Comparison of ENCODE assay signal across 18 cellular contexts in genomic region chr19:7971553-7972520, GRCh38. TPM values are rescaled to one million over a fixed set of nuclear protein-coding genes. Genes with fewer than 3 reads are reported as not detected.
A peak's percentile ranks its signal among the peaks of the same experiment; 100 is the strongest.
DNase-seq lines count a peak whose midpoint lies in the region; ATAC-seq, FAIRE-seq and TF ChIP-seq lines count a peak whose summit lies in the region.
"Had no signal": no experiment of that assay in that cellular context is flagged by ENCODE, and none has a peak within 500 bp of the region (broad histone marks: within the 10 kb centered on the region; RNA-seq: fewer than 3 reads in every experiment).

No MANE protein-coding gene starts in this region.

- in situ Hi-C loops in mammary epithelial cell (cut with MboI; ENCODE audit: low sequenced_read_pairs in 2 of 2), result no loop called here

- H3K4me2 ChIP-seq in mammary epithelial cell (ENCODE audit: insufficient read depth, low read depth, low read length) (no peak overlapping the region), H1 (ENCODE audit: insufficient read depth in 1 of 2, low read depth in 2 of 2, low read length in 2 of 2) (no peak overlapping the region), osteoblast (ENCODE audit: insufficient read depth, low read length) (no peak overlapping the region)

- H3K9me3 Mint-ChIP-seq in MCF 10A (ENCODE audit: unreplicated experiment), result no peaks in the 10 kb centered on the region
- H3K9me3 Mint-ChIP-seq: activated CD8-positive, alpha-beta T cell treated with anti-CD3 and anti-CD28 coated beads for 36 hours; nephron progenitor cell had no signal

- no peak overlapping the region for H2BK120ac ChIP-seq in H1 (replicated peaks; ENCODE audit: low read depth, low read length)

- H3K4me1 ChIP-seq in mammary epithelial cell (ENCODE audit: insufficient read depth, low read length) (no peaks in the 10 kb centered on the region), H1 (replicated peaks in 1 of 4; ENCODE audit: control insufficient read depth in 3 of 4, insufficient read depth in 4 of 4, low read length in 3 of 4) (peaks cover 0 to 10% (median 9%) of the 10 kb centered on the region in 4 experiments; a peak in 6 of 7 replicates), osteoblast (ENCODE audit: insufficient read depth, low read length) (no peaks in the 10 kb centered on the region)
- H3K4me1 ChIP-seq: breast epithelium, upper lobe of right lung had no signal

- H2BK20ac ChIP-seq in H1 (ENCODE audit: low read length), result no peak overlapping the region

- H4K8ac ChIP-seq in H1 (ENCODE audit: extremely low read depth, insufficient read depth, low read length), result no peak overlapping the region; the same call in none of the 2 replicates

- peaks cover 3% of the 10 kb centered on the region for H3K79me1 ChIP-seq in H1 (ENCODE audit: low read depth, low read length)

- H2BK5ac ChIP-seq in H1 (ENCODE audit: low read depth, low read length), result peak overlapping the region; percentile 75; the same call in 1 of the 2 replicates

- H4K91ac ChIP-seq in H1 (replicated peaks; ENCODE audit: insufficient read length, low read length), result no peak overlapping the region

- no peak overlapping the region for H4K5ac ChIP-seq in H1 (ENCODE audit: insufficient read length, low read depth, low read length)

- no peak overlapping the region for H3K4ac ChIP-seq in H1 (replicated peaks; ENCODE audit: insufficient read length, low read depth, low read length)

- TF ChIP-seq EP300 in H1 (IDR thresholded peaks at IDR 0.05; ENCODE audit: borderline replicate concordance in 1 of 2, low read depth in 2 of 2, low read length in 2 of 2), result no peak

- H3K27me3 ChIP-seq in mammary epithelial cell (ENCODE audit: insufficient read depth, low read length), result no peaks in the 10 kb centered on the region
- H3K27me3 ChIP-seq in H1 (replicated peaks in 1 of 4; ENCODE audit: control insufficient read depth in 3 of 4, extremely low read depth in 1 of 4, insufficient read depth in 3 of 4, low read length in 3 of 4), result no peaks in the 10 kb centered on the region
- H3K27me3 ChIP-seq in osteoblast (ENCODE audit: insufficient read depth, low read length), result no peaks in the 10 kb centered on the region
- H3K27me3 ChIP-seq: breast epithelium, upper lobe of right lung had no signal

- TF ChIP-seq POLR2A in H1 (IDR thresholded peaks at IDR 0.05; ENCODE audit: control extremely low read depth in 1 of 2, low read depth in 2 of 2, low read length in 2 of 2), result no peak; a peak in 1 of 3 replicates

- H3K4me3 ChIP-seq in mammary epithelial cell (replicated peaks in 1 of 3; ENCODE audit: insufficient read depth in 1 of 3, low read depth in 2 of 3, low read length in 3 of 3) (no peak overlapping the region), H1 (ENCODE audit: extremely low read depth in 1 of 4, insufficient read depth in 2 of 4, low read depth in 3 of 4, low read length in 4 of 4) (no peak overlapping the region), osteoblast (ENCODE audit: insufficient read depth, low read length) (no peak overlapping the region)
- H3K4me3 ChIP-seq: breast epithelium, upper lobe of right lung had no signal

- H3K36me3 Mint-ChIP-seq in MCF 10A (ENCODE audit: insufficient read depth, unreplicated experiment), result peaks cover 58% of the 10 kb centered on the region

- CTCF ChIA-PET in MCF 10A (lab: Yijun Ruan, JAX), result interaction anchor here (0.6 to 7.1 kb wide), 17 partner anchors 13 to 295 kb away, joined by 3 to 57 read pairs (median 4); partner anchors contain the start of genes ELAVL1 and TIMM44
- CTCF ChIA-PET in mammary epithelial cell (lab: Charles Lee; ENCODE audit: low non-redundant PET), result no interaction called here
- CTCF ChIA-PET in H1 (lab: Charles Lee; ENCODE audit: partially characterized antibody), result interaction anchor here (0.6 to 4.9 kb wide), 27 partner anchors 11 to 1511 kb away, joined by 3 to 36 read pairs (median 5); partner anchors contain the start of genes SNAPC2 and TIMM44

- peaks cover 12% of the 10 kb centered on the region for H3K36me3 ChIP-seq in mammary epithelial cell (ENCODE audit: insufficient read depth, low read length)
- H3K36me3 ChIP-seq in H1 (ENCODE audit: control insufficient read depth in 2 of 4, insufficient read depth in 4 of 4, low read length in 3 of 4), result peaks cover 18 to 40% (median 37%) of the 10 kb centered on the region in 4 experiments; a peak in 7 of 8 replicates
- H3K36me3 ChIP-seq in osteoblast (ENCODE audit: insufficient read depth, low read length), result peaks cover 40% of the 10 kb centered on the region
- H3K36me3 ChIP-seq: breast epithelium had no signal

- 71% methylated on average over 30 of the region's 35 CpGs for WGBS in mammary epithelial cell (ENCODE audit: low coverage, missing lambda C conversion rate)
- 93% methylated on average over 32 of the region's 35 CpGs; no CpG with 5 or more reads in 1 of the 2 experiments for WGBS in H1 (ENCODE audit: extremely low coverage in 1 of 2, insufficient coverage in 1 of 2, insufficient read length in 1 of 2, insufficient replicate concordance in 2 of 2, low coverage in 1 of 2, low lambda C conversion rate in 2 of 2, missing lambda C conversion rate in 1 of 2), 2 experiments

- no peak overlapping the region for H2BK15ac ChIP-seq in H1 (ENCODE audit: low read length)

- no peak for ATAC-seq in activated CD4-positive, CD25-positive, alpha-beta regulatory T cell treated with anti-CD3 and anti-CD28 coated beads, Interleukin-2, amount 50 U/mL, for 24 hours
- no peak for ATAC-seq in GM21360 (IDR thresholded peaks at IDR 0.05; ENCODE audit: unreplicated experiment)

- H3K23ac ChIP-seq in H1 (ENCODE audit: insufficient read length), result no peak overlapping the region

- no peak for TF ChIP-seq CTCF in MCF 10A (IDR thresholded peaks at IDR 0.05; ENCODE audit: unreplicated experiment)
- no peak for TF ChIP-seq CTCF in mammary epithelial cell (conservative IDR thresholded peaks at IDR 0.05 in 1 of 2, IDR thresholded peaks at IDR 0.05 in 1 of 2; ENCODE audit: extremely low read depth in 1 of 2, insufficient read depth in 1 of 2, low read depth in 1 of 2, low read length in 2 of 2)
- TF ChIP-seq CTCF in H1 (IDR thresholded peaks at IDR 0.05; ENCODE audit: control extremely low read depth in 1 of 3, insufficient read depth in 1 of 3, low read depth in 1 of 3, low read length in 3 of 3), result no peak
- no peak for TF ChIP-seq CTCF in osteoblast (IDR thresholded peaks at IDR 0.05; ENCODE audit: extremely low read depth, low read depth, low read length)

- POLR2A ChIA-PET in MCF 10A (lab: Yijun Ruan, JAX), result no interaction called here
- POLR2A ChIA-PET in H1 (lab: Charles Lee; ENCODE audit: partially characterized antibody), result interaction anchor here (0.8 to 6.2 kb wide), 7 partner anchors 10 to 113 kb away, joined by 3 to 55 read pairs (median 3); partner anchors contain the start of gene TIMM44

- H4K20me1 ChIP-seq in mammary epithelial cell (ENCODE audit: insufficient read depth, low read length), result no peaks in the 10 kb centered on the region
- peaks cover 6 to 41% of the 10 kb centered on the region in 2 experiments for H4K20me1 ChIP-seq in H1 (replicated peaks in 1 of 2; ENCODE audit: control insufficient read depth in 1 of 2, insufficient read depth in 2 of 2, low read length in 2 of 2)
- peaks cover 29% of the 10 kb centered on the region for H4K20me1 ChIP-seq in osteoblast (ENCODE audit: insufficient read depth, low read length)

- H3K27ac ChIP-seq in mammary epithelial cell (ENCODE audit: insufficient read depth, low read depth, low read length) (no peak overlapping the region), H1 (ENCODE audit: low read depth, low read length) (no peak overlapping the region; the same call in 1 of the 2 replicates), osteoblast (ENCODE audit: low read depth, low read length) (no peak overlapping the region)
- H3K27ac ChIP-seq: breast epithelium, upper lobe of right lung had no signal

- no peak for FAIRE-seq in H1 (lab: Jason Lieb, UNC)
- FAIRE-seq: GM12891 had no signal

- H3K79me2 ChIP-seq in mammary epithelial cell (ENCODE audit: insufficient read depth, low read length) (peaks cover 10% of the 10 kb centered on the region), H1 (ENCODE audit: control insufficient read depth in 1 of 2, insufficient read depth in 2 of 2, low read length in 2 of 2) (peaks cover 0 to 3% of the 10 kb centered on the region in 2 experiments; a peak in 1 of 4 replicates), osteoblast (ENCODE audit: insufficient read depth, low read length) (peaks cover 9% of the 10 kb centered on the region)

- H3K4me3 Mint-ChIP-seq in MCF 10A (ENCODE audit: unreplicated experiment), result no peak overlapping the region
- H3K4me3 Mint-ChIP-seq: activated CD8-positive, alpha-beta T cell treated with anti-CD3 and anti-CD28 coated beads for 36 hours; nephron progenitor cell had no signal

- H3K4me1 Mint-ChIP-seq in MCF 10A (ENCODE audit: insufficient read depth, unreplicated experiment), result no peaks in the 10 kb centered on the region
- H3K4me1 Mint-ChIP-seq: nephron progenitor cell had no signal

- DNase-seq in MCF 10A (ENCODE audit: unreplicated experiment) (peak; percentile 6), mammary epithelial cell (no peak), H1 (ENCODE audit: low read depth in 1 of 2, low spot score in 2 of 2) (no peak), osteoblast (ENCODE audit: insufficient read length, low spot score, missing footprints) (peak; percentile 53)
- DNase-seq: 8988T; activated CD4-positive, CD25-positive, alpha-beta regulatory T cell treated with anti-CD3 and anti-CD28 coated beads, Interleukin-2, amount 50 U/mL, for 72 hours; activated CD8-positive, alpha-beta T cell treated with anti-CD3 and anti-CD28 coated beads for 36 hours; activated gamma-delta T cell treated with Interleukin-2 at 50 U/mL for 16 hours; Karpas-422; NCI-H1694 treated with DMSO at 0.1 percent for 48 hours; nephron progenitor cell; Right ventricle myocardium superior; upper lobe of right lung had no signal

- intact Hi-C loops in MCF 10A (cut with micrococcal nuclease), result loop anchor here (10.0 kb wide), 1 partner anchor 183 kb away; no protein-coding TSS in a partner anchor
- intact Hi-C loops in mammary epithelial cell (cut with micrococcal nuclease), result loop anchor here (1.0 to 2.0 kb wide), 3 partner anchors 27 to 281 kb away; no protein-coding TSS in a partner anchor

- H2AFZ ChIP-seq in mammary epithelial cell (ENCODE audit: low read depth, low read length) (no peak overlapping the region), H1 (ENCODE audit: low read length) (no peak overlapping the region), osteoblast (ENCODE audit: low read length) (no peak overlapping the region)

- dilution Hi-C loops in mammary epithelial cell (cut with HindIII; ENCODE audit: low sequenced_read_pairs), result no loop called here

- H3K23me2 ChIP-seq in H1 (ENCODE audit: low read depth, low read length), result no peaks in the 10 kb centered on the region

- BruUV-seq in MCF 10A (replicated peaks; lab: Mats Ljungman, UMichigan), result no TSS peak
- BruUV-seq in mammary epithelial cell (replicated peaks; lab: Mats Ljungman, UMichigan), result no TSS peak

- no peaks in the 10 kb centered on the region for H3K27me3 Mint-ChIP-seq in MCF 10A (ENCODE audit: insufficient read depth, unreplicated experiment)
- H3K27me3 Mint-ChIP-seq: activated CD8-positive, alpha-beta T cell treated with anti-CD3 and anti-CD28 coated beads for 36 hours had no signal

- no peak overlapping the region for H3K18ac ChIP-seq in H1 (ENCODE audit: extremely low read depth, low read length)

- no peak overlapping the region for H2AK5ac ChIP-seq in H1 (ENCODE audit: low read depth, low read length)

- H2BK12ac ChIP-seq in H1 (ENCODE audit: low read depth, low read length), result no peak overlapping the region

- no peak overlapping the region for H3K14ac ChIP-seq in H1 (ENCODE audit: insufficient read length)

- H3K56ac ChIP-seq in H1 (replicated peaks; ENCODE audit: insufficient read length, low read depth, low read length), result no peak overlapping the region

- TF ChIP-seq RAD21 in H1 (IDR thresholded peaks at IDR 0.05 in 1 of 2, conservative IDR thresholded peaks at IDR 0.05 in 1 of 2; ENCODE audit: low read depth in 2 of 2, low read length in 2 of 2), result no peak

- H3K9ac ChIP-seq in mammary epithelial cell (ENCODE audit: insufficient read depth, low read length), result no peak overlapping the region
- no peak overlapping the region for H3K9ac ChIP-seq in H1 (replicated peaks in 1 of 4; ENCODE audit: extremely low read depth in 1 of 4, low read depth in 3 of 4, low read length in 3 of 4)

- H3K27ac Mint-ChIP-seq in MCF 10A (ENCODE audit: low read depth, unreplicated experiment), result no peak overlapping the region
- H3K27ac Mint-ChIP-seq: activated CD8-positive, alpha-beta T cell treated with anti-CD3 and anti-CD28 coated beads for 36 hours; nephron progenitor cell had no signal

- no peaks in the 10 kb centered on the region for H3K9me3 ChIP-seq in mammary epithelial cell (replicated peaks; ENCODE audit: insufficient read depth, low read length)
- no peaks in the 10 kb centered on the region for H3K9me3 ChIP-seq in H1 (ENCODE audit: insufficient read depth in 2 of 2, low read depth in 1 of 2, low read length in 1 of 2)
- H3K9me3 ChIP-seq in osteoblast (ENCODE audit: low read depth, low read length), result no peaks in the 10 kb centered on the region
- H3K9me3 ChIP-seq: breast epithelium, upper lobe of right lung had no signal

RNA-seq across cellular contexts. Expression of gene TIMM44, which starts 28.4 kb away (rescaled TPM):
- total RNA-seq in MCF 10A (2022) (91.3 and 142 TPM in 2 replicates), mammary epithelial cell (10 to 100 TPM; 52.7 to 94.3 TPM), osteoblast (52.5 and 55.4 TPM in 2 replicates)
- polyA plus RNA-seq in mammary epithelial cell (38.1 TPM), H1 (2011; rRNA removed) (150 and 182 TPM in 2 replicates)
- 51.2 TPM for polyA minus RNA-seq in mammary epithelial cell
- total RNA-seq in H1 (2021; fragmentation: NEBNext Ultra II Directional; extraction: Animal tissue kit (Norgen Biotek cat#: 25700)), result 123 and 131 TPM in 2 replicates
- polyA plus RNA-seq in H1 (2011; cell fraction: cytosol; rRNA removed), result 146 TPM
- polyA plus RNA-seq in H1 (2011; cell fraction: nucleus; rRNA removed), result 233 TPM
- 104 to 111 TPM (median 110 TPM) in 4 replicates for polyA plus RNA-seq in H1 (2012, experiment 1 of 2)
- polyA plus RNA-seq in H1 (2012, experiment 2 of 2), result 96.8 TPM
- polyA plus RNA-seq in H1 (2013, experiment 1 of 2), result 82.6 TPM
- 83.2 TPM for polyA plus RNA-seq in H1 (2013, experiment 2 of 2)
- 39.9 and 48.1 TPM in 2 replicates for polyA minus RNA-seq in H1 (2011; rRNA and poly(A)+ RNA removed)
- polyA minus RNA-seq in H1 (2011; cell fraction: cytosol; rRNA and poly(A)+ RNA removed), result 68.8 TPM
- polyA minus RNA-seq in H1 (2011; cell fraction: nucleus; rRNA and poly(A)+ RNA removed), result 56.9 TPM

RNA-seq across cellular contexts. Expression of gene ELAVL1, which starts 33.6 kb away (rescaled TPM):
- total RNA-seq in MCF 10A (2022) (53.7 and 58.1 TPM in 2 replicates), mammary epithelial cell (10 to 100 TPM; 33.3 to 88.1 TPM), osteoblast (23.0 and 25.7 TPM in 2 replicates)
- polyA plus RNA-seq in mammary epithelial cell (71.0 TPM), H1 (2011; rRNA removed) (56.7 and 65.2 TPM in 2 replicates)
- polyA minus RNA-seq in mammary epithelial cell, result 110 TPM
- total RNA-seq in H1 (2021; fragmentation: NEBNext Ultra II Directional; extraction: Animal tissue kit (Norgen Biotek cat#: 25700)), result 163 and 167 TPM in 2 replicates
- polyA plus RNA-seq in H1 (2011; cell fraction: cytosol; rRNA removed), result 74.2 TPM
- polyA plus RNA-seq in H1 (2011; cell fraction: nucleus; rRNA removed), result 70.1 TPM
- polyA plus RNA-seq in H1 (2012, experiment 1 of 2), result 111 to 115 TPM (median 113 TPM) in 4 replicates
- polyA plus RNA-seq in H1 (2012, experiment 2 of 2), result 69.3 TPM
- 71.2 TPM for polyA plus RNA-seq in H1 (2013, experiment 1 of 2)
- 73.0 TPM for polyA plus RNA-seq in H1 (2013, experiment 2 of 2)
- polyA minus RNA-seq in H1 (2011; rRNA and poly(A)+ RNA removed), result 85.2 and 94.8 TPM in 2 replicates
- polyA minus RNA-seq in H1 (2011; cell fraction: cytosol; rRNA and poly(A)+ RNA removed), result 70.8 TPM
- 18.9 TPM for polyA minus RNA-seq in H1 (2011; cell fraction: nucleus; rRNA and poly(A)+ RNA removed)

RNA-seq across cellular contexts. Expression of gene CTXN1, which starts 45.9 kb away (rescaled TPM):
- total RNA-seq in MCF 10A (2022) (4.0 and 5.2 TPM in 2 replicates), mammary epithelial cell (10 to 100 TPM in 1 of 2 donors, 1 to 10 TPM in 1; 3.3 to 13.3 TPM), osteoblast (1.5 and 2.5 TPM in 2 replicates)
- polyA plus RNA-seq in mammary epithelial cell (2.1 TPM), H1 (2011; rRNA removed) (16.4 and 39.1 TPM in 2 replicates)
- polyA minus RNA-seq in mammary epithelial cell, result 0.36 TPM
- total RNA-seq in H1 (2021; fragmentation: NEBNext Ultra II Directional; extraction: Animal tissue kit (Norgen Biotek cat#: 25700)), result 58.0 and 64.5 TPM in 2 replicates
- polyA plus RNA-seq in H1 (2011; cell fraction: cytosol; rRNA removed), result 15.2 TPM
- 29.7 TPM for polyA plus RNA-seq in H1 (2011; cell fraction: nucleus; rRNA removed)
- 13.0 to 35.0 TPM (median 34.2 TPM) in 4 replicates for polyA plus RNA-seq in H1 (2012, experiment 1 of 2)
- 25.9 TPM for polyA plus RNA-seq in H1 (2012, experiment 2 of 2)
- polyA plus RNA-seq in H1 (2013, experiment 1 of 2), result 44.9 TPM
- polyA plus RNA-seq in H1 (2013, experiment 2 of 2), result 51.0 TPM
- 0.54 and 1.6 TPM in 2 replicates for polyA minus RNA-seq in H1 (2011; rRNA and poly(A)+ RNA removed)
- 38.1 TPM for polyA minus RNA-seq in H1 (2011; cell fraction: cytosol; rRNA and poly(A)+ RNA removed)
- polyA minus RNA-seq in H1 (2011; cell fraction: nucleus; rRNA and poly(A)+ RNA removed), result 17.8 TPM
- total RNA-seq: mononuclear cell had no signal

RNA-seq across cellular contexts. Expression of gene SNAPC2, which starts 51.7 kb away (rescaled TPM):
- total RNA-seq in MCF 10A (2022), result 24.1 and 27.1 TPM in 2 replicates
- total RNA-seq in mammary epithelial cell, result 10 to 100 TPM; 11.2 to 27.2 TPM
- polyA plus RNA-seq in mammary epithelial cell, result 11.5 TPM
- 1.6 TPM for polyA minus RNA-seq in mammary epithelial cell
- total RNA-seq in H1 (2021; fragmentation: NEBNext Ultra II Directional; extraction: Animal tissue kit (Norgen Biotek cat#: 25700)), result 20.3 and 22.9 TPM in 2 replicates
- 18.2 and 29.0 TPM in 2 replicates for polyA plus RNA-seq in H1 (2011; rRNA removed)
- 16.9 TPM for polyA plus RNA-seq in H1 (2011; cell fraction: cytosol; rRNA removed)
- polyA plus RNA-seq in H1 (2011; cell fraction: nucleus; rRNA removed), result 29.6 TPM
- 20.8 to 23.5 TPM (median 21.4 TPM) in 4 replicates for polyA plus RNA-seq in H1 (2012, experiment 1 of 2)
- polyA plus RNA-seq in H1 (2012, experiment 2 of 2), result 25.4 TPM
- polyA plus RNA-seq in H1 (2013, experiment 1 of 2), result 27.7 TPM
- polyA plus RNA-seq in H1 (2013, experiment 2 of 2), result 29.0 TPM
- polyA minus RNA-seq in H1 (2011; rRNA and poly(A)+ RNA removed), result 5.7 and 6.0 TPM in 2 replicates
- 13.8 TPM for polyA minus RNA-seq in H1 (2011; cell fraction: cytosol; rRNA and poly(A)+ RNA removed)
- polyA minus RNA-seq in H1 (2011; cell fraction: nucleus; rRNA and poly(A)+ RNA removed), result 9.5 TPM
- total RNA-seq in osteoblast, result 16.8 and 18.5 TPM in 2 replicates

RNA-seq across cellular contexts. Expression of gene TGFBR3L, which starts 57.2 kb away (rescaled TPM):
- 3.3 and 4.5 TPM in 2 replicates for total RNA-seq in MCF 10A (2022)
- total RNA-seq in mammary epithelial cell, result 1 to 10 TPM; 1.2 to 1.4 TPM
- polyA plus RNA-seq in mammary epithelial cell, result 0.23 TPM
- polyA minus RNA-seq in mammary epithelial cell, result not detected
- 3.7 and 4.3 TPM in 2 replicates for total RNA-seq in H1 (2021; fragmentation: NEBNext Ultra II Directional; extraction: Animal tissue kit (Norgen Biotek cat#: 25700))
- polyA plus RNA-seq in H1 (2011; rRNA removed), result 3.1 and 8.9 TPM in 2 replicates
- polyA plus RNA-seq in H1 (2011; cell fraction: cytosol; rRNA removed), result 2.2 TPM
- 3.3 TPM for polyA plus RNA-seq in H1 (2011; cell fraction: nucleus; rRNA removed)
- 3.3 to 6.1 TPM (median 4.6 TPM) in 4 replicates for polyA plus RNA-seq in H1 (2012, experiment 1 of 2)
- 2.7 TPM for polyA plus RNA-seq in H1 (2012, experiment 2 of 2)
- 5.3 TPM for polyA plus RNA-seq in H1 (2013, experiment 1 of 2)
- polyA plus RNA-seq in H1 (2013, experiment 2 of 2), result 5.7 TPM
- polyA minus RNA-seq in H1 (2011; rRNA and poly(A)+ RNA removed), result not detected in 2 replicates
- polyA minus RNA-seq in H1 (2011; cell fraction: cytosol; rRNA and poly(A)+ RNA removed), result 3.7 TPM
- 2.4 TPM for polyA minus RNA-seq in H1 (2011; cell fraction: nucleus; rRNA and poly(A)+ RNA removed)
- total RNA-seq in osteoblast, result under 0.01 TPM in 1 of 2 replicates, not detected in the other

Comparison
In these comparisons a context has a peak if more than half of its experiments do, and no peak if none do; other contexts are left out.
1. DNase-seq: peak in MCF 10A (single experiment) and osteoblast (single experiment); none in mammary epithelial cell (single experiment) and H1 (0 of 2).